11 cellular contexts compared by ENCODE assay signal in genomic region chr13:45337803-45338202, GRCh38. TPM values are rescaled to one million over a fixed set of nuclear protein-coding genes. Genes with fewer than 3 reads are reported as not detected.
DNase-seq lines count a peak whose midpoint lies in the region; ATAC-seq and TF ChIP-seq lines count a peak whose summit lies in the region.
"Had no signal": no experiment of that assay in that cellular context is flagged by ENCODE, and none has a peak within 500 bp of the region (broad histone marks: within the 10 kb centered on the region; RNA-seq: fewer than 3 reads in every experiment).

No MANE protein-coding gene starts in this region.

- ATAC-seq in activated T-cell treated with anti-CD3 and anti-CD28 coated beads, Interleukin-2, amount 50 U/mL, for 4 hours: no peak

- H3K36me3 Mint-ChIP-seq in activated T-cell treated with anti-CD3 and anti-CD28 coated beads, Interleukin-2, amount 50 U/mL, for 4 hours (ENCODE audit: insufficient read depth): peaks cover 69% of the 10 kb centered on the region
- peaks cover 38% of the 10 kb centered on the region for H3K36me3 Mint-ChIP-seq in activated naive CD8-positive, alpha-beta T cell
- peaks cover 8% of the 10 kb centered on the region for H3K36me3 Mint-ChIP-seq in glutamatergic neuron (ENCODE audit: unreplicated experiment)

- H3K27me3 Mint-ChIP-seq in activated T-cell treated with anti-CD3 and anti-CD28 coated beads, Interleukin-2, amount 50 U/mL, for 4 hours (ENCODE audit: low read depth): no peaks in the 10 kb centered on the region
- H3K27me3 Mint-ChIP-seq in activated naive CD8-positive, alpha-beta T cell: no peaks in the 10 kb centered on the region
- peaks cover 13% of the 10 kb centered on the region for H3K27me3 Mint-ChIP-seq in glutamatergic neuron (ENCODE audit: unreplicated experiment)

- peak overlapping the region; percentile 68 for H3K27ac Mint-ChIP-seq in activated naive CD8-positive, alpha-beta T cell
- peak overlapping the region; percentile 21 for H3K27ac Mint-ChIP-seq in glutamatergic neuron (ENCODE audit: unreplicated experiment)

- DNase-seq in activated T-cell treated with anti-CD3 and anti-CD28 coated beads, Interleukin-2, amount 50 U/mL, for 4 hours: no peak
- no peak for DNase-seq in activated T-cell treated with anti-CD3 and anti-CD28 coated beads for 4 hours
- no peak for DNase-seq in glutamatergic neuron
- no peak for DNase-seq in stomach
- no peak for DNase-seq in uterus
- no peak for DNase-seq in NCI-H128 (lab: John Stamatoyannopoulos, UW; ENCODE audit: unreplicated experiment)
- no peak for DNase-seq in GF-D8 (lab: John Stamatoyannopoulos, UW)
- DNase-seq: hippocampal formation; stimulated activated CD4-positive, alpha-beta T cell treated with anti-CD3 and anti-CD28 coated beads, Interleukin-4, amount 100 ng/mL, for 4 hours; upper lobe of left lung had no signal

- peak overlapping the region; percentile 99 for H3K4me3 Mint-ChIP-seq in activated T-cell treated with anti-CD3 and anti-CD28 coated beads, Interleukin-2, amount 50 U/mL, for 4 hours
- H3K4me3 Mint-ChIP-seq in activated naive CD8-positive, alpha-beta T cell: peak overlapping the region; percentile 99
- H3K4me3 Mint-ChIP-seq in glutamatergic neuron (ENCODE audit: unreplicated experiment): no peak overlapping the region

- H3K27me3 ChIP-seq in stomach (no peaks in the 10 kb centered on the region), uterus (no peaks in the 10 kb centered on the region)
- H3K27me3 ChIP-seq: upper lobe of left lung had no signal

- peaks cover 46 to 66% (median 64%) of the 10 kb centered on the region in 4 donors for H3K36me3 ChIP-seq in stomach
- H3K36me3 ChIP-seq in uterus: no peaks in the 10 kb centered on the region

- H3K4me3 ChIP-seq in stomach: peak overlapping the region in 2 of 4 donors; percentile 64 to 83
- H3K4me3 ChIP-seq in uterus: no peak overlapping the region

- intact Hi-C loops in stomach (cut with DNase I; ENCODE audit: low total_unique reads): no loop called here
- intact Hi-C loops in uterus (cut with DNase I; ENCODE audit: low total_unique reads): no loop called here

- no peaks in the 10 kb centered on the region for H3K9me3 ChIP-seq in stomach
- no peaks in the 10 kb centered on the region for H3K9me3 ChIP-seq in uterus
- H3K9me3 ChIP-seq: upper lobe of left lung had no signal

- TF ChIP-seq POLR2A in stomach (IDR thresholded peaks at IDR 0.05): no peak
- no peak for TF ChIP-seq POLR2A in uterus (IDR thresholded peaks at IDR 0.05)

- peaks cover 3% of the 10 kb centered on the region for H3K9me3 Mint-ChIP-seq in activated T-cell treated with anti-CD3 and anti-CD28 coated beads, Interleukin-2, amount 50 U/mL, for 4 hours
- H3K9me3 Mint-ChIP-seq in activated naive CD8-positive, alpha-beta T cell (ENCODE audit: low read depth): no peaks in the 10 kb centered on the region
- peaks cover 11% of the 10 kb centered on the region for H3K9me3 Mint-ChIP-seq in glutamatergic neuron (ENCODE audit: unreplicated experiment)

- TF ChIP-seq CTCF in glutamatergic neuron (IDR thresholded peaks at IDR 0.05; ENCODE audit: partially characterized antibody, unreplicated experiment) (no peak), stomach (IDR thresholded peaks at IDR 0.05) (no peak), uterus (IDR thresholded peaks at IDR 0.05) (no peak)

- H3K27ac ChIP-seq in stomach (peak overlapping the region in 3 of 5 donors; percentile 14 to 100 (median 30)), uterus (no peak overlapping the region)

- peaks cover 57 to 83% (median 73%) of the 10 kb centered on the region in 4 donors for H3K4me1 ChIP-seq in stomach
- H3K4me1 ChIP-seq in uterus: peaks cover 6 to 25% of the 10 kb centered on the region in 2 donors

- H3K4me1 Mint-ChIP-seq in activated T-cell treated with anti-CD3 and anti-CD28 coated beads, Interleukin-2, amount 50 U/mL, for 4 hours (ENCODE audit: low read depth): peaks cover 78% of the 10 kb centered on the region
- H3K4me1 Mint-ChIP-seq in activated naive CD8-positive, alpha-beta T cell (ENCODE audit: low read depth): peaks cover 80% of the 10 kb centered on the region
- peaks cover 26% of the 10 kb centered on the region for H3K4me1 Mint-ChIP-seq in glutamatergic neuron (ENCODE audit: low read depth, unreplicated experiment)

- no peak for TF ChIP-seq EP300 in stomach (IDR thresholded peaks at IDR 0.05)

- 15 to 42% (median 28%) methylated on average over 1 of the region's 1 CpG for WGBS in stomach, 5 donors

RNA-seq across cellular contexts. Expression of gene TPT1, which starts 3.2 kb away (rescaled TPM):
- total RNA-seq in activated T-cell treated with anti-CD3 and anti-CD28 coated beads, Interleukin-2, amount 50 U/mL, for 4 hours: 1,000 to 10,000 TPM; 1,937 to 2,193 (median 1,961) TPM
- total RNA-seq in glutamatergic neuron (ENCODE audit: unreplicated experiment): 1,515 TPM
- total RNA-seq in stomach: 1,000 to 10,000 TPM; 1,648 to 4,994 (median 2,507) TPM
- over 10,000 TPM in 2 of 3 donors, 1,000 to 10,000 TPM in 1; 7,500 to 11,714 (median 10,124) TPM for polyA plus RNA-seq in stomach
- 1,000 to 10,000 TPM; 4,739 to 6,904 (median 5,667) TPM for total RNA-seq in uterus

Comparison
In these comparisons a context has a peak if more than half of its experiments do, and no peak if none do; other contexts are left out.
1. H3K27ac ChIP-seq: peak in stomach (3 of 5); none in uterus (0 of 2).